In genomic region chr7:23469150-23469960, GRCh38 we compare ENCODE assay signal across 8 cellular contexts. TPM values are rescaled to one million over a fixed set of nuclear protein-coding genes. Genes with fewer than 3 reads are reported as not detected.
DNase-seq lines count a peak whose midpoint lies in the region; FAIRE-seq and TF ChIP-seq lines count a peak whose summit lies in the region.

No MANE protein-coding gene starts in this region.

- no peak overlapping the region for H3K27ac ChIP-seq in sigmoid colon

- peaks cover 0 to 52% (median 49%) of the 10 kb centered on the region in 4 donors for H3K4me1 ChIP-seq in sigmoid colon

- TF ChIP-seq POLR2A in sigmoid colon (IDR thresholded peaks at IDR 0.05): no peak

- no peaks in the 10 kb centered on the region for H3K36me3 ChIP-seq in sigmoid colon

- TF ChIP-seq EP300 in sigmoid colon (IDR thresholded peaks at IDR 0.05): no peak

- peak; percentile 27 for TF ChIP-seq CTCF in GM12873 (IDR thresholded peaks at IDR 0.05; ENCODE audit: insufficient read depth, low read depth, low read length, missing control alignments)
- TF ChIP-seq CTCF in sigmoid colon (IDR thresholded peaks at IDR 0.05): no peak

- DNase-seq in HuH-7.5 (ENCODE audit: low spot score) (peak; percentile 55), germinal center (ENCODE audit: low spot score) (peak; percentile 68), sigmoid colon (no peak), NCI-H524 treated with DMSO at 0.1 percent for 48 hours (lab: John Stamatoyannopoulos, UW) (no peak), urothelium cell line (ENCODE audit: low spot score) (no peak)
- peak; percentile 71 for DNase-seq in activated CD8-positive, alpha-beta memory T cell treated with anti-CD3 and anti-CD28 coated beads, Interleukin-2, amount 50 U/mL, for 48 hours
- no peak for DNase-seq in NK-92 treated with Interleukin-12 subunit alpha and Interleukin-12 subunit beta, amount 100 ng/mL, for 24 hours (lab: John Stamatoyannopoulos, UW)

- peak overlapping the region in 3 of 4 donors; percentile 30 to 43 (median 41) for H3K4me3 ChIP-seq in sigmoid colon

- peaks cover 65 to 100% (median 83%) of the 10 kb centered on the region in 3 donors for H3K27me3 ChIP-seq in sigmoid colon

- FAIRE-seq in urothelium cell line (lab: Jason Lieb, UNC): no peak

- WGBS in sigmoid colon, 2 donors: 0 to 1% methylated on average over 91 of the region's 91 CpGs

- H3K9me3 ChIP-seq in sigmoid colon: no peaks in the 10 kb centered on the region

- intact Hi-C loops in sigmoid colon (cut with DNase I): no loop called here

RNA-seq across cellular contexts. Expression of gene IGF2BP3, which starts 0.9 kb away (rescaled TPM):
- total RNA-seq in sigmoid colon: 1 to 10 TPM in 3 of 4 donors, under 1 TPM in 1; under 0.01 to 1.9 (median 1.4) TPM
- polyA plus RNA-seq in sigmoid colon: 1 to 10 TPM in 1 of 3 donors, not detected in 2; 1.2 TPM

Comparison
In these comparisons a context has a peak if more than half of its experiments do, and no peak if none do; other contexts are left out.
1. DNase-seq: peak in HuH-7.5 (single experiment), activated CD8-positive, alpha-beta memory T cell treated with anti-CD3 and anti-CD28 coated beads, Interleukin-2, amount 50 U/mL, for 48 hours (single experiment) and germinal center (single experiment); none in sigmoid colon (single experiment), NK-92 treated with Interleukin-12 subunit alpha and Interleukin-12 subunit beta, amount 100 ng/mL, for 24 hours (single experiment), NCI-H524 treated with DMSO at 0.1 percent for 48 hours (single experiment) and urothelium cell line (single experiment).